Comparison of ENCODE assay signal across 14 cellular contexts in the genomic region with DNA sequence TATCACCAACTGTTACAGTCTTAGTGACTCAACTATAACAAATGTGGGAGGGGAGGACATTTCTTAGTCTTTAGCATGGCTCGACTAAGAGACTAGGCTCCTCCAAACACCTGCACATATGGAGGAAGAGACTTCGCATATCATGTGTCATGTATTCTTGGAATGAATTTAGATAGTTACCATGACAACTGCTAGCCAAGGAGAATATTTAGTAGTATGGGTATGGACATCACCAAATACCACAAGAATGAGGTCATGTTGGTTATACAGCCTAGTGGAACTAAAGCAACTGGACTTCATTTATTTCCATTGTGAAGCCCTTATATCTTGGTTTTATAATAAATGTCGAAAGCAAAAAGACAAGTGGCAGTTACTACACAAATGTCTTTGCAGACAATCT.
DNase-seq lines count a peak whose midpoint lies in the region; ATAC-seq and TF ChIP-seq lines count a peak whose summit lies in the region.
"Had no signal": no experiment of that assay in that cellular context is flagged by ENCODE, and none has a peak within 500 bp of the region (broad histone marks: within the 10 kb centered on the region; RNA-seq: fewer than 3 reads in every experiment).

No MANE protein-coding gene starts in this region.

- TF ChIP-seq CTCF in RWPE2 (IDR thresholded peaks at IDR 0.05; ENCODE audit: poor library complexity, severe bottlenecking) (no peak), epithelial cell of proximal tubule (conservative IDR thresholded peaks at IDR 0.05; ENCODE audit: low read depth, low read length) (no peak), neural cell (IDR thresholded peaks at IDR 0.05; ENCODE audit: poor library complexity, severe bottlenecking) (no peak), type B pancreatic cell (conservative IDR thresholded peaks at IDR 0.05) (no peak)

- no peaks in the 10 kb centered on the region for H3K79me2 ChIP-seq in GM23248 (ENCODE audit: insufficient read depth)
- no peaks in the 10 kb centered on the region for H3K79me2 ChIP-seq in neural cell (replicated peaks; ENCODE audit: insufficient read depth, low read length)

- H2AFZ ChIP-seq in GM23248 = no peak overlapping the region
- H2AFZ ChIP-seq in neural cell (ENCODE audit: low read depth, low read length) = no peak overlapping the region

- H3K9me2 ChIP-seq in GM23248 (ENCODE audit: insufficient read depth) = no peaks in the 10 kb centered on the region
- H3K9me2 ChIP-seq in neural cell (ENCODE audit: insufficient read depth, low read length) = no peaks in the 10 kb centered on the region

- H3K4me2 ChIP-seq in GM23248 (ENCODE audit: unreplicated experiment) = no peak overlapping the region
- no peak overlapping the region for H3K4me2 ChIP-seq in neural cell (ENCODE audit: low read length)
- H3K4me2 ChIP-seq: BLaER1 had no signal

- H3K9me3 ChIP-seq in GM23248 (ENCODE audit: low read depth) = no peaks in the 10 kb centered on the region
- H3K9me3 ChIP-seq in RWPE2 (ENCODE audit: severe bottlenecking) = no peaks in the 10 kb centered on the region
- no peaks in the 10 kb centered on the region for H3K9me3 ChIP-seq in neural cell (ENCODE audit: low read length)
- H3K9me3 ChIP-seq: adrenal gland, BLaER1 had no signal

- peak; percentile 21 for TF ChIP-seq EP300 in neural cell (conservative IDR thresholded peaks at IDR 0.05; ENCODE audit: poor library complexity, severe bottlenecking)

- WGBS in GM23248 (ENCODE audit: low coverage in 1 of 2, low lambda C conversion rate in 2 of 2, missing lambda C conversion rate in 2 of 2), 2 experiments = 0 to 5% methylated on average over 3 of the region's 3 CpGs

- H3K27me3 ChIP-seq in GM23248 (replicated peaks; ENCODE audit: insufficient read depth) = no peaks in the 10 kb centered on the region
- no peaks in the 10 kb centered on the region for H3K27me3 ChIP-seq in RWPE2 (ENCODE audit: insufficient read depth, poor library complexity, severe bottlenecking)
- no peaks in the 10 kb centered on the region for H3K27me3 ChIP-seq in neural cell (ENCODE audit: insufficient read depth, low read depth, low read length)
- H3K27me3 ChIP-seq: adrenal gland had no signal

- H3K4me1 Mint-ChIP-seq in type B pancreatic cell (ENCODE audit: unreplicated experiment) = no peaks in the 10 kb centered on the region

- ATAC-seq in RWPE2 (ENCODE audit: low read depth) (peak; percentile 92), GM21447 (IDR thresholded peaks at IDR 0.05; ENCODE audit: unreplicated experiment) (no peak), GM21825 (IDR thresholded peaks at IDR 0.05; ENCODE audit: unreplicated experiment) (no peak)

- in situ Hi-C loops in GM23248 (cut with MboI) = no loop called here

- H3K4me3 Mint-ChIP-seq in type B pancreatic cell = no peak overlapping the region
- H3K4me3 Mint-ChIP-seq: activated CD4-positive, alpha-beta memory T cell treated with anti-CD3 and anti-CD28 coated beads for 36 hours had no signal

- H3K4me3 ChIP-seq in GM23248 (no peak overlapping the region), RWPE2 (ENCODE audit: severe bottlenecking) (no peak overlapping the region), epithelial cell of proximal tubule (ENCODE audit: low read depth, low read length) (no peak overlapping the region), neural cell (ENCODE audit: low read length) (no peak overlapping the region)
- H3K4me3 ChIP-seq: adrenal gland, BLaER1 had no signal

- no peak overlapping the region for H3K9ac ChIP-seq in GM23248
- H3K9ac ChIP-seq in neural cell (ENCODE audit: low read length) = no peak overlapping the region
- H3K9ac ChIP-seq: BLaER1 had no signal

- no peaks in the 10 kb centered on the region for H3K27me3 Mint-ChIP-seq in type B pancreatic cell
- H3K27me3 Mint-ChIP-seq: activated CD4-positive, alpha-beta memory T cell treated with anti-CD3 and anti-CD28 coated beads for 36 hours had no signal

- no peaks in the 10 kb centered on the region for H4K20me1 ChIP-seq in GM23248 (ENCODE audit: insufficient read depth)
- no peaks in the 10 kb centered on the region for H4K20me1 ChIP-seq in neural cell (ENCODE audit: insufficient read depth)
- H4K20me1 ChIP-seq: BLaER1 had no signal

- no peak for TF ChIP-seq RAD21 in neural cell (conservative IDR thresholded peaks at IDR 0.05)

- no peak overlapping the region for H3K27ac ChIP-seq in GM23248
- H3K27ac ChIP-seq in RWPE2 (ENCODE audit: poor library complexity, severe bottlenecking) = peak overlapping the region; percentile 31
- H3K27ac ChIP-seq in neural cell (ENCODE audit: low read length) = no peak overlapping the region
- H3K27ac ChIP-seq: adrenal gland, BLaER1 had no signal

- no peaks in the 10 kb centered on the region for H3K4me1 ChIP-seq in GM23248 (ENCODE audit: insufficient read depth)
- H3K4me1 ChIP-seq in RWPE2 (ENCODE audit: insufficient read depth, poor library complexity, severe bottlenecking) = no peaks in the 10 kb centered on the region
- H3K4me1 ChIP-seq: adrenal gland, BLaER1 had no signal

- DNase-seq in GM23248 (peak; percentile 0), RWPE2 (ENCODE audit: low spot score) (no peak), epithelial cell of proximal tubule (ENCODE audit: low read depth) (peak; percentile 22), mucosa of gallbladder (ENCODE audit: low spot score) (no peak), type B pancreatic cell (ENCODE audit: extremely low spot score, unreplicated experiment) (no peak)
- DNase-seq: activated CD4-positive, alpha-beta memory T cell treated with anti-CD3 and anti-CD28 coated beads for 36 hours; adrenal gland; DND-41; SHP77; stimulated activated CD4-positive, alpha-beta T cell treated with anti-CD3 and anti-CD28 coated beads, Interleukin-12 subunit alpha, Interleukin-12 subunit beta, amount 100 ng/mL, for 4 hours had no signal

- no peak overlapping the region for H3K27ac Mint-ChIP-seq in type B pancreatic cell
- H3K27ac Mint-ChIP-seq: activated CD4-positive, alpha-beta memory T cell treated with anti-CD3 and anti-CD28 coated beads for 36 hours had no signal

- H3K36me3 ChIP-seq in GM23248 (ENCODE audit: low read depth) = no peaks in the 10 kb centered on the region
- no peaks in the 10 kb centered on the region for H3K36me3 ChIP-seq in RWPE2 (ENCODE audit: low read depth)
- H3K36me3 ChIP-seq in neural cell (ENCODE audit: insufficient read depth, low read length) = no peaks in the 10 kb centered on the region
- H3K36me3 ChIP-seq: adrenal gland, BLaER1 had no signal

- H3F3A ChIP-seq in GM23248 (ENCODE audit: insufficient read depth) (no peaks in the 10 kb centered on the region), neural cell (ENCODE audit: insufficient read depth, low read length, poor library complexity, severe bottlenecking) (no peaks in the 10 kb centered on the region)

- H3K36me3 Mint-ChIP-seq in type B pancreatic cell = no peaks in the 10 kb centered on the region
- H3K36me3 Mint-ChIP-seq: activated CD4-positive, alpha-beta memory T cell treated with anti-CD3 and anti-CD28 coated beads for 36 hours had no signal

- peaks cover 5% of the 10 kb centered on the region for H3K9me3 Mint-ChIP-seq in type B pancreatic cell
- H3K9me3 Mint-ChIP-seq: activated CD4-positive, alpha-beta memory T cell treated with anti-CD3 and anti-CD28 coated beads for 36 hours had no signal

TF ChIP-seq in neural cell, 6 proteins besides CTCF, POLR2A, EP300 and RAD21:
- TF ChIP-seq MXI1 (conservative IDR thresholded peaks at IDR 0.05; ENCODE audit: poor library complexity, severe bottlenecking) (no peak), SMC3 (conservative IDR thresholded peaks at IDR 0.05; ENCODE audit: poor library complexity) (no peak)

Comparison
In these comparisons a context has a peak if more than half of its experiments do, and no peak if none do; other contexts are left out.
1. DNase-seq: peak in GM23248 (single experiment) and epithelial cell of proximal tubule (single experiment); none in RWPE2 (single experiment), mucosa of gallbladder (single experiment) and type B pancreatic cell (single experiment).